In genomic region chr9:35863583-35863982, GRCh38 we compare ENCODE assay signal across 1 cellular context.
TF ChIP-seq lines count a peak whose summit lies in the region.

No MANE protein-coding gene starts in this region.

TF ChIP-seq in HepG2, 621 proteins besides CTCF, POLR2A, EP300 and RAD21:
- TF ChIP-seq ZNF460 (CRISPR knock-in tag; IDR thresholded peaks at IDR 0.05; ENCODE audit: borderline replicate concordance): no peak
- peak; percentile 92 for TF ChIP-seq RFX5 (IDR thresholded peaks at IDR 0.05; ENCODE audit: low read depth, low read length)
